16 cellular contexts compared by ENCODE assay signal in genomic region chr5:97658116-97658900, GRCh38.
DNase-seq lines count a peak whose midpoint lies in the region; ATAC-seq and TF ChIP-seq lines count a peak whose summit lies in the region.
"Had no signal": no experiment of that assay in that cellular context is flagged by ENCODE, and none has a peak within 500 bp of the region (broad histone marks: within the 10 kb centered on the region; RNA-seq: fewer than 3 reads in every experiment).

No MANE protein-coding gene starts in this region.

- ATAC-seq in foreskin keratinocyte (peak; percentile 34), HG03571 (IDR thresholded peaks at IDR 0.05; ENCODE audit: unreplicated experiment) (no peak), HG02763 (IDR thresholded peaks at IDR 0.05; ENCODE audit: unreplicated experiment) (no peak)
- ATAC-seq: HCT116 had no signal

- 43 to 55% (median 52%) methylated on average over 4 of the region's 4 CpGs for WGBS in adrenal gland, 4 donors

- no peak for TF ChIP-seq CTCF in adrenal gland (IDR thresholded peaks at IDR 0.05)
- TF ChIP-seq CTCF in foreskin keratinocyte (conservative IDR thresholded peaks at IDR 0.05), result no peak

- no peaks in the 10 kb centered on the region for H3K27me3 ChIP-seq in adrenal gland
- no peaks in the 10 kb centered on the region for H3K27me3 ChIP-seq in foreskin keratinocyte
- H3K27me3 ChIP-seq: Peyer's patch had no signal

- H3K9me3 ChIP-seq in adrenal gland (replicated peaks in 1 of 3), result no peaks in the 10 kb centered on the region
- H3K9me3 ChIP-seq: Peyer's patch had no signal

- intact Hi-C loops in adrenal gland (cut with DNase I), result no loop called here

- no peak for TF ChIP-seq POLR2A in adrenal gland (IDR thresholded peaks at IDR 0.05)

- H3K4me1 ChIP-seq in adrenal gland (replicated peaks in 1 of 2), result no peaks in the 10 kb centered on the region
- H3K4me1 ChIP-seq in foreskin keratinocyte, result no peaks in the 10 kb centered on the region
- H3K4me1 ChIP-seq: Peyer's patch had no signal

- no peaks in the 10 kb centered on the region for H3K36me3 ChIP-seq in adrenal gland (replicated peaks in 1 of 2)
- H3K36me3 ChIP-seq: Peyer's patch had no signal

- no peak overlapping the region for H3K4me3 ChIP-seq in adrenal gland
- H3K4me3 ChIP-seq: Peyer's patch had no signal

- H3K27ac ChIP-seq in adrenal gland (no peak overlapping the region), foreskin keratinocyte (no peak overlapping the region)
- H3K27ac ChIP-seq: 22Rv1, Peyer's patch had no signal

- DNase-seq in DMS53 (lab: John Stamatoyannopoulos, UW), result peak; percentile 42
- DNase-seq in DMS53 treated with DMSO at 0.1 percent for 48 hours (lab: John Stamatoyannopoulos, UW; ENCODE audit: unreplicated experiment), result no peak
- peak in 6 of 7 donors; percentile 16 to 38 (median 22) for DNase-seq in adrenal gland
- DNase-seq in foreskin keratinocyte, result peak in 1 of 2 donors; percentile 45
- no peak for DNase-seq in activated CD4-positive, alpha-beta T cell treated with anti-CD3 and anti-CD28 coated beads for 4 hours
- no peak for DNase-seq in NCI-H2171 treated with DMSO at 0.1 percent for 48 hours (lab: John Stamatoyannopoulos, UW)
- DNase-seq: C1 segment of cervical spinal cord, DMS153, NCI-H1436 treated with DMSO at 0.1 percent for 48 hours, NCI-H748 treated with DMSO at 0.1 percent for 48 hours, Peyer's patch, SHP77 had no signal

Comparison
In these comparisons a context has a peak if more than half of its experiments do, and no peak if none do; other contexts are left out.
1. DNase-seq: peak in DMS53 (single experiment) and adrenal gland (6 of 7); none in DMS53 treated with DMSO at 0.1 percent for 48 hours (single experiment), activated CD4-positive, alpha-beta T cell treated with anti-CD3 and anti-CD28 coated beads for 4 hours (0 of 2) and NCI-H2171 treated with DMSO at 0.1 percent for 48 hours (single experiment).